25 cellular contexts compared by ENCODE assay signal in genomic region chr15:50275091-50275490, GRCh38. TPM values are rescaled to one million over a fixed set of nuclear protein-coding genes. Genes with fewer than 3 reads are reported as not detected.
"Had no signal": no experiment of that assay in that cellular context is flagged by ENCODE, and none has a peak within 500 bp of the region (broad histone marks: within the 10 kb centered on the region; RNA-seq: fewer than 3 reads in every experiment).

No MANE protein-coding gene starts in this region.

- H3K27ac Mint-ChIP-seq: dendritic cell treated with granulocyte-macrophage colony-stimulating factor and Interleukin-4, amounts not matched to agents 40 ng/mL and 50 ng/mL, for 4 days; endodermal cell; nephron had no signal

- H3K4me1 ChIP-seq: right lobe of liver, stomach, thyroid gland, upper lobe of left lung, vagina had no signal

- H3K4me3 Mint-ChIP-seq: central memory CD8-positive, alpha-beta T cell; dendritic cell treated with granulocyte-macrophage colony-stimulating factor and Interleukin-4, amounts not matched to agents 40 ng/mL and 50 ng/mL, for 4 days; endodermal cell; immature natural killer cell; nephron had no signal

- H3K27ac ChIP-seq: heart left ventricle, right lobe of liver, SK-N-MC, stomach, thyroid gland, upper lobe of left lung, vagina, VCaP had no signal

- H3K27me3 Mint-ChIP-seq: central memory CD8-positive, alpha-beta T cell; dendritic cell treated with granulocyte-macrophage colony-stimulating factor and Interleukin-4, amounts not matched to agents 40 ng/mL and 50 ng/mL, for 4 days had no signal

- ATAC-seq: esophagus mucosa, heart left ventricle, left colon, right lobe of liver had no signal

- H3K36me3 ChIP-seq: right lobe of liver, vagina had no signal

- H3K4me3 ChIP-seq: heart left ventricle, right lobe of liver, SK-N-MC, stomach, thyroid gland, upper lobe of left lung, vagina had no signal

- H3K27me3 ChIP-seq: heart left ventricle, right lobe of liver, stomach, thyroid gland, upper lobe of left lung, vagina had no signal

- H3K4me1 Mint-ChIP-seq: central memory CD8-positive, alpha-beta T cell; endodermal cell; immature natural killer cell; nephron had no signal

- DNase-seq: activated naive CD4-positive, alpha-beta T cell; anterior cingulate cortex; endodermal cell; foreskin fibroblast; heart left ventricle; hypothalamus; immature natural killer cell; kidney; left colon; mammary epithelial cell; right lobe of liver; stimulated activated CD4-positive, alpha-beta T cell treated with anti-CD3 and anti-CD28 coated beads, Interleukin-2, amount 100 ng/mL, for 48 hours; stomach; T-helper 9 cell; thyroid gland; upper lobe of left lung had no signal

- H3K9me3 ChIP-seq: heart left ventricle, right lobe of liver, stomach, thyroid gland, upper lobe of left lung, vagina had no signal

- H3K9me3 Mint-ChIP-seq: central memory CD8-positive, alpha-beta T cell; dendritic cell treated with granulocyte-macrophage colony-stimulating factor and Interleukin-4, amounts not matched to agents 40 ng/mL and 50 ng/mL, for 4 days; endodermal cell; immature natural killer cell; nephron had no signal

RNA-seq across cellular contexts. Expression of gene HDC, which starts 9.6 kb away (rescaled TPM):
- total RNA-seq: bronchial epithelial cell, mammary epithelial cell, osteocyte had no signal
